Comparison of ENCODE assay signal across 8 cellular contexts in genomic region chr15:101006931-101007687, GRCh38.
DNase-seq lines count a peak whose midpoint lies in the region; ATAC-seq and TF ChIP-seq lines count a peak whose summit lies in the region.

No MANE protein-coding gene starts in this region.

- dilution Hi-C loops in mammary epithelial cell (cut with HindIII; ENCODE audit: low sequenced_read_pairs): no loop called here

- H3K9ac ChIP-seq in mammary epithelial cell (ENCODE audit: insufficient read depth, low read length): no peak overlapping the region

- peaks cover 24% of the 10 kb centered on the region for H3K4me1 ChIP-seq in mammary epithelial cell (ENCODE audit: insufficient read depth, low read length)

- ATAC-seq in HG02759 (IDR thresholded peaks at IDR 0.05; ENCODE audit: unreplicated experiment): peak; percentile 39
- no peak for ATAC-seq in HG03045 (IDR thresholded peaks at IDR 0.05; ENCODE audit: unreplicated experiment)

- peak overlapping the region; percentile 65 for H2AFZ ChIP-seq in mammary epithelial cell (ENCODE audit: low read depth, low read length)

- peak overlapping the region; percentile 53 for H3K4me2 ChIP-seq in mammary epithelial cell (ENCODE audit: insufficient read depth, low read depth, low read length)

- no peaks in the 10 kb centered on the region for H3K27me3 ChIP-seq in WERI-Rb-1 (ENCODE audit: insufficient read depth, low read depth, severe bottlenecking)
- H3K27me3 ChIP-seq in mammary epithelial cell (ENCODE audit: insufficient read depth, low read length): no peaks in the 10 kb centered on the region

- in situ Hi-C loops in mammary epithelial cell (cut with MboI; ENCODE audit: low sequenced_read_pairs in 2 of 2): loop anchor here (5.0 to 10.0 kb wide), 3 partner anchors 90 to 382 kb away; partner anchors contain the start of gene LRRK1 (in 2 of the 2)

- no peaks in the 10 kb centered on the region for H3K79me2 ChIP-seq in mammary epithelial cell (ENCODE audit: insufficient read depth, low read length)

- CTCF ChIA-PET in mammary epithelial cell (lab: Charles Lee; ENCODE audit: low non-redundant PET): interaction anchor here (0.6 to 1.0 kb wide), 3 partner anchors 36 to 561 kb away, joined by 4 to 12 read pairs (median 8); no protein-coding TSS in a partner anchor

- BruUV-seq in mammary epithelial cell (replicated peaks; lab: Mats Ljungman, UMichigan): no TSS peak

- H4K20me1 ChIP-seq in mammary epithelial cell (ENCODE audit: insufficient read depth, low read length): no peaks in the 10 kb centered on the region

- H3K36me3 ChIP-seq in WERI-Rb-1: no peaks in the 10 kb centered on the region
- H3K36me3 ChIP-seq in mammary epithelial cell (ENCODE audit: insufficient read depth, low read length): no peaks in the 10 kb centered on the region

- no peak overlapping the region for H3K4me3 ChIP-seq in WERI-Rb-1 (ENCODE audit: low read depth, low read length)
- H3K4me3 ChIP-seq in mammary epithelial cell (replicated peaks in 1 of 3; ENCODE audit: insufficient read depth in 1 of 3, low read depth in 2 of 3, low read length in 3 of 3): no peak overlapping the region

- whole genome bisulfite sequencing in mammary epithelial cell (ENCODE audit: low coverage, missing lambda C conversion rate): 16% methylated on average over 26 of the region's 27 CpGs

- DNase-seq in EL: peak; percentile 80
- peak; percentile 82 for DNase-seq in NCI-H2171 treated with DMSO at 0.1 percent for 48 hours (lab: John Stamatoyannopoulos, UW)
- DNase-seq in WERI-Rb-1: peak; percentile 74
- DNase-seq in mammary epithelial cell: peak; percentile 69
- peak; percentile 90 for DNase-seq in inferior parietal cortex (ENCODE audit: extremely low spot score)
- DNase-seq in stimulated activated CD4-positive, alpha-beta T cell treated with anti-CD3 and anti-CD28 coated beads, Interleukin-12 subunit alpha, Interleukin-12 subunit beta, amount 100 ng/mL, for 24 hours (ENCODE audit: low read depth in 2 of 2): peak; percentile 43 to 68

- TF ChIP-seq CTCF in WERI-Rb-1 (IDR thresholded peaks at IDR 0.05; ENCODE audit: low read depth, low read length): peak; percentile 87
- peak; percentile 86 to 91 for TF ChIP-seq CTCF in mammary epithelial cell (conservative IDR thresholded peaks at IDR 0.05 in 1 of 2, IDR thresholded peaks at IDR 0.05 in 1 of 2; ENCODE audit: extremely low read depth in 1 of 2, insufficient read depth in 1 of 2, low read depth in 1 of 2, low read length in 2 of 2)

- H3K27ac ChIP-seq in WERI-Rb-1 (no peak overlapping the region), mammary epithelial cell (ENCODE audit: insufficient read depth, low read depth, low read length) (no peak overlapping the region)

- intact Hi-C loops in mammary epithelial cell (cut with micrococcal nuclease): loop anchor here (1.0 to 5.0 kb wide), 6 partner anchors 89 to 575 kb away; no protein-coding TSS in a partner anchor

- H3K9me3 ChIP-seq in WERI-Rb-1 (ENCODE audit: severe bottlenecking) (peaks cover 4% of the 10 kb centered on the region), mammary epithelial cell (replicated peaks; ENCODE audit: insufficient read depth, low read length) (no peaks in the 10 kb centered on the region)
